In genomic region chr14:21437063-21437901, GRCh38 we compare ENCODE assay signal across 8 cellular contexts. TPM values are rescaled to one million over a fixed set of nuclear protein-coding genes. Genes with fewer than 3 reads are reported as not detected.
DNase-seq lines count a peak whose midpoint lies in the region; ATAC-seq and TF ChIP-seq lines count a peak whose summit lies in the region.

No MANE protein-coding gene starts in this region.

- ATAC-seq in GM19025 (IDR thresholded peaks at IDR 0.05; ENCODE audit: low read depth, unreplicated experiment) (peak; percentile 99), HG03280 (IDR thresholded peaks at IDR 0.05; ENCODE audit: unreplicated experiment) (peak; percentile 99)

- intact Hi-C loops in spleen (cut with DNase I; ENCODE audit: low total_unique reads), result no loop called here

- peak overlapping the region; percentile 88 to 91 (median 90) for H3K27ac ChIP-seq in spleen

- no peaks in the 10 kb centered on the region for H3K36me3 ChIP-seq in spleen

- DNase-seq in AG09319 (ENCODE audit: extremely low read depth, low read depth) (peak; percentile 99), NCI-H345 (lab: John Stamatoyannopoulos, UW) (peak; percentile 99), inferior parietal cortex (ENCODE audit: extremely low spot score) (peak; percentile 98), spleen (peak; percentile 99)
- peak; percentile 95 to 99 (median 98) for DNase-seq in activated CD4-positive, CD25-positive, alpha-beta regulatory T cell (lab: John Stamatoyannopoulos, UW)
- DNase-seq in central memory CD4-positive, alpha-beta T cell, result peak; percentile 97

- H3K9me3 ChIP-seq in spleen, result no peaks in the 10 kb centered on the region

- H3K4me1 ChIP-seq in spleen, result peaks cover 14 to 89% (median 39%) of the 10 kb centered on the region in 6 donors

- no peak for TF ChIP-seq POLR2A in spleen (IDR thresholded peaks at IDR 0.05)

- H3K27me3 ChIP-seq in spleen (replicated peaks in 1 of 7), result no peaks in the 10 kb centered on the region

- no peak for TF ChIP-seq CTCF in AG09319 (IDR thresholded peaks at IDR 0.05; ENCODE audit: low read depth, low read length)
- peak in 3 of 11 experiments; percentile 18 to 30 (median 27) for TF ChIP-seq CTCF in spleen (IDR thresholded peaks at IDR 0.05 in 8 of 11, conservative IDR thresholded peaks at IDR 0.05 in 3 of 11)

- 6 to 8% (median 6%) methylated on average over 30 to 33 of the region's 33 CpGs for WGBS in spleen, 5 donors

- peak overlapping the region; percentile 64 to 98 (median 86) for H3K4me3 ChIP-seq in spleen

RNA-seq across cellular contexts. Expression of gene CHD8, which starts 18.6 kb away (rescaled TPM):
- 10 to 100 TPM; 83.9 to 99.4 (median 90.8) TPM for total RNA-seq in spleen
- 10 to 100 TPM; 23.8 to 38.2 (median 30.5) TPM for polyA plus RNA-seq in spleen

RNA-seq across cellular contexts. Expression of gene RAB2B, which starts 39.5 kb away (rescaled TPM):
- 10 to 100 TPM; 21.5 to 34.2 (median 29.3) TPM for total RNA-seq in spleen
- polyA plus RNA-seq in spleen, result 10 to 100 TPM in 2 of 3 donors, 1 to 10 TPM in 1; 7.2 to 19.9 (median 12.2) TPM

RNA-seq across cellular contexts. Expression of gene TOX4, which starts 39.7 kb away (rescaled TPM):
- total RNA-seq in spleen, result 10 to 100 TPM; 45.7 to 70.8 (median 65.1) TPM
- polyA plus RNA-seq in spleen, result 10 to 100 TPM in 2 of 3 donors, 1 to 10 TPM in 1; 9.9 to 17.5 (median 12.1) TPM

RNA-seq across cellular contexts. Expression of gene SUPT16H, which starts 53.5 kb away (rescaled TPM):
- total RNA-seq in spleen, result 10 to 100 TPM; 53.1 to 65.3 (median 58.0) TPM
- polyA plus RNA-seq in spleen, result 10 to 100 TPM; 41.3 to 56.0 (median 49.5) TPM

Comparison
In these comparisons a context has a peak if more than half of its experiments do, and no peak if none do; other contexts are left out.
1. Peak in every context shown above with its lines: DNase-seq, ATAC-seq, H3K4me3 ChIP-seq and H3K27ac ChIP-seq.